ENCODE assay signal across 8 cellular contexts in the genomic region with DNA sequence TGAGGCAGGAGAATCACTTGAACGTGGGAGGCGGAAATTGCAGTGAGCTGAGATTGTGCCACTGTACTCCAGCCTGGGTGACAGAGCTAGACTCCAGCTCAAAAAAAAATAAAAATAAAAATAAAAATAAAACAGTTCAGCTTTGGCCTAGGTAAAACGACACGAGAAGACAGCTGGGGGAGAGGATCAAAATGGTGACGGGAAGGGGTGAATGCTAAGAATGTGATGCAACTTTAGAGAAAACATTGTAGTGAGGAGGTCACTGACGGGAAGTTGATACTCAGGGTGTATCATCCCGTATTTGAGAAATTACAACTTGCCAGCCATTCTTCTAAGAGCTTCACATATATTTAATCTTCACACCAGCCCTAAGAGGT. TPM values are rescaled to one million over a fixed set of nuclear protein-coding genes. Genes with fewer than 3 reads are reported as not detected.
DNase-seq lines count a peak whose midpoint lies in the region; ATAC-seq and TF ChIP-seq lines count a peak whose summit lies in the region.

No MANE protein-coding gene starts in this region.

- WGBS in lower leg skin, 2 donors = 59 to 69% methylated on average over 7 of the region's 7 CpGs

- H3K9me3 Mint-ChIP-seq in HFFc6 = no peaks in the 10 kb centered on the region
- no peaks in the 10 kb centered on the region for H3K9me3 Mint-ChIP-seq in stimulated activated memory B cell treated with anti-CD40 and anti-IgM and Interleukin-4, amounts not matched to agents 10 μg/mL and 1 μg/mL and 100 μg/mL, for 72 hours

- H3K36me3 Mint-ChIP-seq in HFFc6 (ENCODE audit: low read depth) = peaks cover 20% of the 10 kb centered on the region
- peaks cover 45% of the 10 kb centered on the region for H3K36me3 Mint-ChIP-seq in stimulated activated memory B cell treated with anti-CD40 and anti-IgM and Interleukin-4, amounts not matched to agents 10 μg/mL and 1 μg/mL and 100 μg/mL, for 72 hours

- TF ChIP-seq CTCF in HFFc6 (IDR thresholded peaks at IDR 0.05) = no peak
- no peak for TF ChIP-seq CTCF in WI38 (IDR thresholded peaks at IDR 0.05; ENCODE audit: low read depth, low read length)
- no peak for TF ChIP-seq CTCF in lower leg skin (IDR thresholded peaks at IDR 0.05)
- no peak for TF ChIP-seq CTCF in GM13977 (IDR thresholded peaks at IDR 0.05; ENCODE audit: extremely low read depth, insufficient read depth, missing control alignments)

- H3K27ac Mint-ChIP-seq in HFFc6 = peak overlapping the region; percentile 72
- peak overlapping the region; percentile 79 for H3K27ac Mint-ChIP-seq in stimulated activated memory B cell treated with anti-CD40 and anti-IgM and Interleukin-4, amounts not matched to agents 10 μg/mL and 1 μg/mL and 100 μg/mL, for 72 hours

- peak overlapping the region; percentile 90 for H3K4me3 Mint-ChIP-seq in HFFc6
- H3K4me3 Mint-ChIP-seq in stimulated activated memory B cell treated with anti-CD40 and anti-IgM and Interleukin-4, amounts not matched to agents 10 μg/mL and 1 μg/mL and 100 μg/mL, for 72 hours = peak overlapping the region; percentile 89

- ATAC-seq in stimulated activated memory B cell treated with anti-CD40 and anti-IgM and Interleukin-4, amounts not matched to agents 10 μg/mL and 1 μg/mL and 100 μg/mL, for 72 hours = no peak

- H3K4me3 ChIP-seq in WI38 (ENCODE audit: low read depth, low read length) (peak overlapping the region; percentile 76), lower leg skin (ENCODE audit: low read depth, poor library complexity, severe bottlenecking) (no peak overlapping the region)

- H3K4me1 Mint-ChIP-seq in HFFc6 (ENCODE audit: low read depth) = peaks cover 23% of the 10 kb centered on the region
- H3K4me1 Mint-ChIP-seq in stimulated activated memory B cell treated with anti-CD40 and anti-IgM and Interleukin-4, amounts not matched to agents 10 μg/mL and 1 μg/mL and 100 μg/mL, for 72 hours = peaks cover 52% of the 10 kb centered on the region

- in situ Hi-C loops in GM13977 (cut with MboI; ENCODE audit: low pct_unique_long_range_greater_than_20kb, low sequenced_read_pairs, unreplicated experiment) = no loop called here

- no peak for DNase-seq in HFFc6
- DNase-seq in hepatic stellate cell (ENCODE audit: low spot score) = peak; percentile 32
- DNase-seq in NCI-H226 = no peak
- no peak for DNase-seq in islet precursor cell
- DNase-seq in lower leg skin (ENCODE audit: low spot score in 2 of 2) = no peak
- DNase-seq in GM13977 (ENCODE audit: low spot score) = no peak

- TF ChIP-seq POLR2A in lower leg skin (IDR thresholded peaks at IDR 0.05) = no peak

- intact Hi-C loops in lower leg skin (cut with DNase I; ENCODE audit: low total_unique reads) = no loop called here

- H3K27me3 Mint-ChIP-seq in HFFc6 (ENCODE audit: insufficient read depth) = peaks cover 2% of the 10 kb centered on the region
- no peaks in the 10 kb centered on the region for H3K27me3 Mint-ChIP-seq in stimulated activated memory B cell treated with anti-CD40 and anti-IgM and Interleukin-4, amounts not matched to agents 10 μg/mL and 1 μg/mL and 100 μg/mL, for 72 hours

RNA-seq across cellular contexts. Expression of gene NDST2, which starts 1.1 kb away (rescaled TPM):
- total RNA-seq in HFFc6 (2021; fragmentation: NEBNext Ultra II Directional; extraction: Animal tissue kit (Norgen Biotek cat#: 25700)) = 10 to 100 TPM; 18.9 to 21.5 (median 20.3) TPM
- total RNA-seq in lower leg skin = 10 to 100 TPM; 16.7 to 41.5 (median 37.4) TPM

RNA-seq across cellular contexts. Expression of gene ZSWIM8, which starts 24.9 kb away (rescaled TPM):
- 10 to 100 TPM; 47.2 to 62.6 (median 55.3) TPM for total RNA-seq in HFFc6 (2021; fragmentation: NEBNext Ultra II Directional; extraction: Animal tissue kit (Norgen Biotek cat#: 25700))
- 100 to 1,000 TPM in 3 of 4 donors, 10 to 100 TPM in 1; 99.0 to 262 (median 108) TPM for total RNA-seq in lower leg skin

RNA-seq across cellular contexts. Expression of gene CHCHD1, which starts 28.5 kb away (rescaled TPM):
- 10 to 100 TPM; 27.1 to 34.7 (median 30.6) TPM for total RNA-seq in HFFc6 (2021; fragmentation: NEBNext Ultra II Directional; extraction: Animal tissue kit (Norgen Biotek cat#: 25700))
- total RNA-seq in lower leg skin = 10 to 100 TPM; 27.6 to 36.5 (median 34.2) TPM
